In genomic region chr1:67897270-67897949, GRCh38 we compare ENCODE assay signal across 15 cellular contexts.
A peak's percentile ranks its signal among the peaks of the same experiment; 100 is the strongest.
DNase-seq lines count a peak whose midpoint lies in the region; ATAC-seq, FAIRE-seq and TF ChIP-seq lines count a peak whose summit lies in the region.
"Had no signal": no experiment of that assay in that cellular context is flagged by ENCODE, and none has a peak within 500 bp of the region (broad histone marks: within the 10 kb centered on the region; RNA-seq: fewer than 3 reads in every experiment).

No MANE protein-coding gene starts in this region.

- peak overlapping the region; percentile 43 to 86 (median 80) for H3K4me2 ChIP-seq in BLaER1 treated with 17β-estradiol and CSF1 and Interleukin-3, amounts not matched to agents 10 nM and 100 nM
- H3K4me2 ChIP-seq in K562 (ENCODE audit: insufficient read depth, low read length) = peak overlapping the region; percentile 17; the same call in 1 of the 2 replicates

- H3K27ac Mint-ChIP-seq in MCF 10A (ENCODE audit: low read depth, unreplicated experiment) (no peak overlapping the region), T-helper 17 cell (no peak overlapping the region)
- H3K27ac Mint-ChIP-seq: activated T-helper 17 cell treated with anti-CD3 and anti-CD28 coated beads, Interleukin-2, amount 50 U/mL, for 72 hours had no signal

- peak; percentile 11 for FAIRE-seq in K562 (lab: Jason Lieb, UNC)

- H2AFZ ChIP-seq in K562 (ENCODE audit: low read depth, low read length) = peak overlapping the region; percentile 77

- WGBS in K562 (ENCODE audit: insufficient coverage, low coverage, missing lambda C conversion rate) = 10% methylated on average over 9 of the region's 9 CpGs

- intact Hi-C loops in K562 (cut with micrococcal nuclease) = no loop called here
- intact Hi-C loops in mucosa of descending colon (cut with DNase I, micrococcal nuclease) = no loop called here
- intact Hi-C loops in MCF 10A (cut with micrococcal nuclease) = no loop called here

- H3K27me3 ChIP-seq in BLaER1 treated with 17β-estradiol and CSF1 and Interleukin-3, amounts not matched to agents 10 nM and 100 nM = no peaks in the 10 kb centered on the region
- H3K27me3 ChIP-seq in K562 (ENCODE audit: control insufficient read depth in 2 of 2, insufficient read depth in 2 of 2, low read length in 2 of 2) = no peaks in the 10 kb centered on the region

- H3K27ac ChIP-seq in BLaER1 treated with 17β-estradiol and CSF1 and Interleukin-3, amounts not matched to agents 10 nM and 100 nM = peak overlapping the region in 8 of 11 experiments; percentile 59 to 91 (median 86); a peak in 17 of 22 replicates
- peak overlapping the region; percentile 63 for H3K27ac ChIP-seq in K562 (ENCODE audit: extremely low read depth, low read depth, low read length)
- H3K27ac ChIP-seq: C4-2B had no signal

- peak in 1 of 2 experiments; percentile 4; a peak in 2 of 4 replicates for TF ChIP-seq RAD21 in K562 (CRISPR knock-in tag; conservative IDR thresholded peaks at IDR 0.05 in 1 of 2, IDR thresholded peaks at IDR 0.05 in 1 of 2)

- TF ChIP-seq CTCF in K562 (IDR thresholded peaks at IDR 0.05 in 2 of 3, conservative IDR thresholded peaks at IDR 0.05 in 1 of 3; ENCODE audit: insufficient read depth in 2 of 3, low read depth in 1 of 3, low read length in 3 of 3) (no peak), mucosa of descending colon (IDR thresholded peaks at IDR 0.05) (no peak), MCF 10A (IDR thresholded peaks at IDR 0.05; ENCODE audit: unreplicated experiment) (no peak)

- H3K4me3 ChIP-seq in BLaER1 treated with 17β-estradiol and CSF1 and Interleukin-3, amounts not matched to agents 10 nM and 100 nM = peak overlapping the region in 3 of 10 experiments; percentile 5 to 13 (median 8); a peak in 4 of 20 replicates
- H3K4me3 ChIP-seq in K562 (no peak overlapping the region), mucosa of descending colon (no peak overlapping the region)

- peaks cover 9% of the 10 kb centered on the region for H3K4me1 Mint-ChIP-seq in MCF 10A (ENCODE audit: insufficient read depth, unreplicated experiment)
- no peaks in the 10 kb centered on the region for H3K4me1 Mint-ChIP-seq in T-helper 17 cell
- H3K4me1 Mint-ChIP-seq: activated T-helper 17 cell treated with anti-CD3 and anti-CD28 coated beads, Interleukin-2, amount 50 U/mL, for 72 hours had no signal

- H3K27me3 Mint-ChIP-seq in MCF 10A (ENCODE audit: insufficient read depth, unreplicated experiment) = no peaks in the 10 kb centered on the region
- peaks cover 21% of the 10 kb centered on the region for H3K27me3 Mint-ChIP-seq in T-helper 17 cell

- ATAC-seq in HG03469 (IDR thresholded peaks at IDR 0.05; ENCODE audit: unreplicated experiment) (peak; percentile 58), K562 (peak; percentile 71), mucosa of descending colon (peak; percentile 68), T-helper 17 cell (no peak)
- ATAC-seq: activated T-helper 17 cell treated with anti-CD3 and anti-CD28 coated beads, Interleukin-2, amount 50 U/mL, for 72 hours; Panc1; stimulated activated naive CD8-positive, alpha-beta T cell treated with anti-CD3 and anti-CD28 coated beads, Interleukin-15, Interleukin-2, amounts not matched to agents 100 U/mL and 50 U/mL, for 24 hours had no signal

- peaks cover 21 to 51% (median 35%) of the 10 kb centered on the region in 11 experiments for H3K9me3 ChIP-seq in BLaER1 treated with 17β-estradiol and CSF1 and Interleukin-3, amounts not matched to agents 10 nM and 100 nM (replicated peaks in 1 of 11)
- H3K9me3 ChIP-seq in K562 (replicated peaks; ENCODE audit: control insufficient read depth, insufficient read depth, low read depth, low read length) (no peaks in the 10 kb centered on the region), mucosa of descending colon (no peaks in the 10 kb centered on the region), T-helper 17 cell (ENCODE audit: control insufficient read depth, low read length, poor library complexity, severe bottlenecking) (no peaks in the 10 kb centered on the region)

- no peaks in the 10 kb centered on the region for H3K36me3 Mint-ChIP-seq in MCF 10A (ENCODE audit: insufficient read depth, unreplicated experiment)
- H3K36me3 Mint-ChIP-seq in T-helper 17 cell (ENCODE audit: low read depth) = no peaks in the 10 kb centered on the region

- H3K36me3 ChIP-seq in BLaER1 treated with 17β-estradiol and CSF1 and Interleukin-3, amounts not matched to agents 10 nM and 100 nM = no peaks in the 10 kb centered on the region
- no peaks in the 10 kb centered on the region for H3K36me3 ChIP-seq in K562 (ENCODE audit: control insufficient read depth, insufficient read depth, low read length)
- H3K36me3 ChIP-seq in mucosa of descending colon (ENCODE audit: low read depth) = no peaks in the 10 kb centered on the region

- no peaks in the 10 kb centered on the region for H4K20me1 ChIP-seq in BLaER1 treated with 17β-estradiol and CSF1 and Interleukin-3, amounts not matched to agents 10 nM and 100 nM
- H4K20me1 ChIP-seq in K562 (replicated peaks; ENCODE audit: control insufficient read depth, insufficient read depth, low read length) = no peaks in the 10 kb centered on the region

- DNase-seq in K562 (ENCODE audit: extremely low read depth in 1 of 4, low spot score in 3 of 4) (peak in 1 of 4 experiments; percentile 34), mucosa of descending colon (peak in 1 of 3 donors; percentile 28), MCF 10A (ENCODE audit: unreplicated experiment) (no peak), T-helper 17 cell (no peak), NCI-H2029 (lab: John Stamatoyannopoulos, UW) (no peak), DMS153 (lab: John Stamatoyannopoulos, UW) (no peak)
- DNase-seq: mammary epithelial cell; stimulated activated CD4-positive, alpha-beta T cell treated with anti-CD3 and anti-CD28 coated beads, Interleukin-4, amount 100 ng/mL, for 4 hours; stimulated activated naive CD8-positive, alpha-beta T cell treated with anti-CD3 and anti-CD28 coated beads, Interleukin-15, Interleukin-2, amounts not matched to agents 100 U/mL and 50 U/mL, for 24 hours; T-helper 1 cell had no signal

- H3K9me3 Mint-ChIP-seq in MCF 10A (ENCODE audit: unreplicated experiment) = no peaks in the 10 kb centered on the region

- in situ Hi-C loops in K562 (cut with MboI) = no loop called here

- H3K4me3 Mint-ChIP-seq in MCF 10A (ENCODE audit: unreplicated experiment) = no peak overlapping the region
- H3K4me3 Mint-ChIP-seq in T-helper 17 cell = no peak overlapping the region
- H3K4me3 Mint-ChIP-seq: activated T-helper 17 cell treated with anti-CD3 and anti-CD28 coated beads, Interleukin-2, amount 50 U/mL, for 72 hours had no signal

- peak; percentile 76; the same call in 1 of the 2 replicates for TF ChIP-seq EP300 in K562 (IDR thresholded peaks at IDR 0.05; ENCODE audit: low read length)

- CTCF ChIA-PET in K562 (lab: Yijun Ruan, JAX; ENCODE audit: low intra/inter-chr PET ratio) = no interaction called here
- CTCF ChIA-PET in MCF 10A (lab: Yijun Ruan, JAX) = no interaction called here

- no peaks in the 10 kb centered on the region for H3K79me2 ChIP-seq in K562 (ENCODE audit: control insufficient read depth, insufficient read depth, low read length)

- H3K4me1 ChIP-seq in BLaER1 treated with 17β-estradiol and CSF1 and Interleukin-3, amounts not matched to agents 10 nM and 100 nM = peaks cover 19 to 62% (median 42%) of the 10 kb centered on the region in 10 experiments
- H3K4me1 ChIP-seq in K562 (replicated peaks in 1 of 2; ENCODE audit: control insufficient read depth in 2 of 2, insufficient read depth in 2 of 2, low read length in 2 of 2) (peaks cover 12 to 35% of the 10 kb centered on the region in 2 experiments), mucosa of descending colon (ENCODE audit: low read depth) (peaks cover 8% of the 10 kb centered on the region)

- POLR2A ChIA-PET in K562 (lab: Yijun Ruan, JAX) (interaction anchor here (1.7 kb wide), 1 partner anchor 10 kb away, joined by 10 read pairs; no protein-coding TSS in a partner anchor), MCF 10A (lab: Yijun Ruan, JAX) (no interaction called here)

- no TSS peak for BruUV-seq in K562 (replicated peaks; lab: Mats Ljungman, UMichigan)
- BruUV-seq in MCF 10A (replicated peaks; lab: Mats Ljungman, UMichigan) = no TSS peak

- peak overlapping the region in 8 of 11 experiments; percentile 17 to 81 (median 70); a peak in 17 of 22 replicates for H3K9ac ChIP-seq in BLaER1 treated with 17β-estradiol and CSF1 and Interleukin-3, amounts not matched to agents 10 nM and 100 nM
- H3K9ac ChIP-seq in K562 (ENCODE audit: insufficient read depth in 1 of 2, low read depth in 2 of 2, low read length in 2 of 2) = peak overlapping the region; percentile 32 to 71; a peak in 2 of 4 replicates

- H3K9me1 ChIP-seq in K562 (ENCODE audit: control insufficient read depth, insufficient read depth, low read length) = no peaks in the 10 kb centered on the region

- TF ChIP-seq POLR2A in K562 (conservative IDR thresholded peaks at IDR 0.05) = no peak

TF ChIP-seq in K562, 482 proteins besides CTCF, POLR2A, EP300 and RAD21 (continues in another document):
- TF ChIP-seq MAX (CRISPR knock-in tag; IDR thresholded peaks at IDR 0.05) (peak; percentile 71), FOXK2 (conservative IDR thresholded peaks at IDR 0.05 in 1 of 2, IDR thresholded peaks at IDR 0.05 in 1 of 2; ENCODE audit: low read depth in 2 of 2) (no peak), ZBTB9 (CRISPR knock-in tag; IDR thresholded peaks at IDR 0.05) (peak; percentile 47; the same call in 1 of the 2 replicates), JUND (IDR thresholded peaks at IDR 0.05; ENCODE audit: borderline replicate concordance, low read depth, low read length) (no peak), JUND (tag; IDR thresholded peaks at IDR 0.05; ENCODE audit: borderline replicate concordance, low read depth, low read length) (0 out of 3 replicates have a peak, but pooled peaks have one; percentile 5), THRAP3 (IDR thresholded peaks at IDR 0.05; ENCODE audit: borderline replicate concordance) (no peak), NFIC (IDR thresholded peaks at IDR 0.05) (no peak), GATAD2A (IDR thresholded peaks at IDR 0.05) (no peak)
